26 cellular contexts compared by ENCODE assay signal in genomic region chr5:170337055-170337454, GRCh38. TPM values are rescaled to one million over a fixed set of nuclear protein-coding genes. Genes with fewer than 3 reads are reported as not detected.
DNase-seq lines count a peak whose midpoint lies in the region; ATAC-seq, FAIRE-seq and TF ChIP-seq lines count a peak whose summit lies in the region.
"Had no signal": no experiment of that assay in that cellular context is flagged by ENCODE, and none has a peak within 500 bp of the region (broad histone marks: within the 10 kb centered on the region; RNA-seq: fewer than 3 reads in every experiment).

No MANE protein-coding gene starts in this region.

- H3K27me3 ChIP-seq in right lobe of liver (no peaks in the 10 kb centered on the region), HepG2 (ENCODE audit: control insufficient read depth in 1 of 2, insufficient read depth in 2 of 2, low read length in 2 of 2) (peaks cover 1 to 3% of the 10 kb centered on the region in 2 experiments; a peak in 2 of 5 replicates), upper lobe of right lung (no peaks in the 10 kb centered on the region)
- H3K27me3 ChIP-seq: adrenal gland, esophagus squamous epithelium, gastrocnemius medialis, transverse colon had no signal

- intact Hi-C loops in right lobe of liver (cut with DNase I) (no loop called here), HepG2 (cut with micrococcal nuclease; ENCODE audit: unreplicated experiment) (no loop called here), upper lobe of right lung (cut with DNase I) (no loop called here)
- intact Hi-C loops in dendritic cell treated with granulocyte-macrophage colony-stimulating factor and Interleukin-4, amounts not matched to agents 40 ng/mL and 50 ng/mL, for 4 days (cut with micrococcal nuclease): no loop called here

- H3K36me3 Mint-ChIP-seq in dendritic cell treated with granulocyte-macrophage colony-stimulating factor and Interleukin-4, amounts not matched to agents 40 ng/mL and 50 ng/mL, for 4 days (ENCODE audit: low read depth): no peaks in the 10 kb centered on the region

- peak overlapping the region; percentile 62 for H3K27ac Mint-ChIP-seq in dendritic cell treated with granulocyte-macrophage colony-stimulating factor and Interleukin-4, amounts not matched to agents 40 ng/mL and 50 ng/mL, for 4 days
- H3K27ac Mint-ChIP-seq: endodermal cell had no signal

- ATAC-seq in right lobe of liver: peak; percentile 16 to 48 (median 38)
- ATAC-seq in HepG2: no peak
- ATAC-seq in upper lobe of right lung: peak; percentile 20
- ATAC-seq: activated T-helper 17 cell treated with anti-CD3 and anti-CD28 coated beads, Interleukin-2, amount 50 U/mL, for 72 hours; gastrocnemius medialis; GM12878 had no signal

- H3K36me3 ChIP-seq in right lobe of liver (no peaks in the 10 kb centered on the region), HepG2 (replicated peaks in 1 of 2; ENCODE audit: control insufficient read depth in 1 of 2, insufficient read depth in 2 of 2, low read length in 2 of 2) (no peaks in the 10 kb centered on the region), upper lobe of right lung (no peaks in the 10 kb centered on the region)
- H3K36me3 ChIP-seq: adrenal gland, esophagus squamous epithelium, gastrocnemius medialis, transverse colon had no signal

- WGBS in right lobe of liver (ENCODE audit: insufficient coverage, low coverage, low lambda C conversion rate, missing lambda C conversion rate): 16% methylated on average over 5 of the region's 5 CpGs
- 0% methylated on average over 5 of the region's 5 CpGs for WGBS in HepG2 (ENCODE audit: low lambda C conversion rate)

- H3K4me1 ChIP-seq in right lobe of liver (no peaks in the 10 kb centered on the region), HepG2 (ENCODE audit: insufficient read depth, low read length) (no peaks in the 10 kb centered on the region), upper lobe of right lung (peaks cover 31% of the 10 kb centered on the region)
- H3K4me1 ChIP-seq: adrenal gland, gastrocnemius medialis had no signal

- TF ChIP-seq CTCF in right lobe of liver (IDR thresholded peaks at IDR 0.05) (no peak), HepG2 (CRISPR knock-in tag; IDR thresholded peaks at IDR 0.05) (no peak), upper lobe of right lung (IDR thresholded peaks at IDR 0.05) (no peak)

- H3K4me3 ChIP-seq in right lobe of liver: no peak overlapping the region
- no peak overlapping the region for H3K4me3 ChIP-seq in HepG2 (replicated peaks in 1 of 3; ENCODE audit: insufficient read depth in 1 of 3, low read depth in 2 of 3, low read length in 3 of 3)
- no peak overlapping the region for H3K4me3 ChIP-seq in upper lobe of right lung
- H3K4me3 ChIP-seq: adrenal gland, esophagus squamous epithelium, gastrocnemius medialis, GM12878, lung, transverse colon had no signal

- H3K4me2 ChIP-seq in HepG2 (ENCODE audit: low read depth, low read length): no peak overlapping the region

- H3K4me1 Mint-ChIP-seq in dendritic cell treated with granulocyte-macrophage colony-stimulating factor and Interleukin-4, amounts not matched to agents 40 ng/mL and 50 ng/mL, for 4 days (ENCODE audit: low read depth): peaks cover 3% of the 10 kb centered on the region

- H4K20me1 ChIP-seq in HepG2 (ENCODE audit: insufficient read depth, low read length): no peaks in the 10 kb centered on the region

- no peaks in the 10 kb centered on the region for H3K9me3 ChIP-seq in right lobe of liver
- no peaks in the 10 kb centered on the region for H3K9me3 ChIP-seq in HepG2 (ENCODE audit: low read length)
- H3K9me3 ChIP-seq in upper lobe of right lung: no peaks in the 10 kb centered on the region
- H3K9me3 ChIP-seq: adrenal gland, esophagus squamous epithelium, gastrocnemius medialis, transverse colon had no signal

- peak overlapping the region; percentile 30 for H3K4me3 Mint-ChIP-seq in dendritic cell treated with granulocyte-macrophage colony-stimulating factor and Interleukin-4, amounts not matched to agents 40 ng/mL and 50 ng/mL, for 4 days
- H3K4me3 Mint-ChIP-seq: activated T-helper 17 cell treated with anti-CD3 and anti-CD28 coated beads, Interleukin-2, amount 50 U/mL, for 72 hours; endodermal cell had no signal

- no peak overlapping the region for H2AFZ ChIP-seq in HepG2 (ENCODE audit: low read length)

- TF ChIP-seq POLR2A in right lobe of liver (IDR thresholded peaks at IDR 0.05) (no peak), HepG2 (IDR thresholded peaks at IDR 0.05; ENCODE audit: insufficient read depth in 1 of 2, low read depth in 2 of 2, low read length in 2 of 2) (no peak)

- TF ChIP-seq EP300 in HepG2 (IDR thresholded peaks at IDR 0.05; ENCODE audit: low read depth in 2 of 2, low read length in 2 of 2) (no peak), HepG2 (CRISPR knock-in tag; IDR thresholded peaks at IDR 0.05; ENCODE audit: borderline replicate concordance) (no peak)

- H3K9me3 Mint-ChIP-seq in dendritic cell treated with granulocyte-macrophage colony-stimulating factor and Interleukin-4, amounts not matched to agents 40 ng/mL and 50 ng/mL, for 4 days: no peaks in the 10 kb centered on the region
- H3K9me3 Mint-ChIP-seq: activated T-helper 17 cell treated with anti-CD3 and anti-CD28 coated beads, Interleukin-2, amount 50 U/mL, for 72 hours had no signal

- in situ Hi-C loops in HepG2 (cut with HindIII; ENCODE audit: extremely low pct_ligation_motif_present, low pct_unique_long_range_greater_than_20kb): no loop called here

- no peak overlapping the region for H3K9ac ChIP-seq in HepG2 (ENCODE audit: insufficient read depth, low read depth, low read length)

- no peak for DNase-seq in right lobe of liver
- no peak for DNase-seq in HepG2 (ENCODE audit: low spot score)
- peak; percentile 9 to 15 for DNase-seq in Kasumi-1 (lab: John Stamatoyannopoulos, UW)
- no peak for DNase-seq in upper lobe of right lung
- no peak for DNase-seq in hippocampal formation (lab: John Stamatoyannopoulos, UW)
- DNase-seq in HTR-8/SVneo (ENCODE audit: insufficient read length, low spot score): no peak
- DNase-seq in DMS 273 (lab: John Stamatoyannopoulos, UW; ENCODE audit: unreplicated experiment): no peak
- DNase-seq: activated CD4-positive, CD25-positive, alpha-beta regulatory T cell; DMS79 treated with DMSO at 0.1 percent for 48 hours; endodermal cell; esophagus squamous epithelium; gastrocnemius medialis; islet precursor cell; NCI-H1417 treated with DMSO at 0.1 percent for 48 hours; NCI-H2107; NCI-H524; stimulated activated CD4-positive, alpha-beta T cell treated with anti-CD3 and anti-CD28 coated beads, Interleukin-4, amount 100 ng/mL, for 4 hours; transverse colon had no signal

- no TSS peak for BruUV-seq in HepG2 (replicated peaks; lab: Mats Ljungman, UMichigan)

- H3K27ac ChIP-seq in right lobe of liver: no peak overlapping the region
- no peak overlapping the region for H3K27ac ChIP-seq in HepG2 (ENCODE audit: extremely low read length, insufficient read depth, low read length)
- H3K27ac ChIP-seq in upper lobe of right lung: no peak overlapping the region
- H3K27ac ChIP-seq: adrenal gland, esophagus squamous epithelium, gastrocnemius medialis, transverse colon had no signal

- H3K27me3 Mint-ChIP-seq in dendritic cell treated with granulocyte-macrophage colony-stimulating factor and Interleukin-4, amounts not matched to agents 40 ng/mL and 50 ng/mL, for 4 days: peaks cover 2% of the 10 kb centered on the region
- H3K27me3 Mint-ChIP-seq: activated T-helper 17 cell treated with anti-CD3 and anti-CD28 coated beads, Interleukin-2, amount 50 U/mL, for 72 hours had no signal

- CTCF ChIA-PET in HepG2 (lab: Yijun Ruan, JAX; ENCODE audit: low intra/inter-chr PET ratio, low total read pairs): no interaction called here

- no peak for TF ChIP-seq RAD21 in HepG2 (CRISPR knock-in tag; IDR thresholded peaks at IDR 0.05)

- FAIRE-seq in HepG2 (lab: Jason Lieb, UNC): no peak
- no peak for FAIRE-seq in HTR-8/SVneo (lab: Jason Lieb, UNC)
- FAIRE-seq: colon, GM12878 had no signal

- POLR2A ChIA-PET in HepG2 (lab: Yijun Ruan, JAX): no interaction called here

- H3K79me2 ChIP-seq in HepG2 (ENCODE audit: insufficient read depth, low read length): no peaks in the 10 kb centered on the region

RNA-seq across cellular contexts. Expression of gene LCP2, which starts 39.5 kb away (rescaled TPM):
- total RNA-seq in right lobe of liver (10 to 100 TPM in 3 of 6 experiments, 1 to 10 TPM in 3; 4.4 to 20.5 (median 10.1) TPM), HepG2 (2016; rRNA removed; fragmentation: Illumina TruSeq; extraction: Trizol) (not detected in 2 replicates), upper lobe of right lung (83.1 TPM)
- total RNA-seq in HepG2 (2016; cell fraction: cytosol; rRNA removed; fragmentation: Illumina TruSeq; extraction: Trizol; ENCODE audit: low read depth): not detected in 2 replicates
- not detected in 2 replicates for total RNA-seq in HepG2 (2016; cell fraction: insoluble cytoplasmic fraction; rRNA removed; fragmentation: Illumina TruSeq; extraction: Trizol)
- not detected in 2 replicates for total RNA-seq in HepG2 (2016; cell fraction: membrane; rRNA removed; fragmentation: Illumina TruSeq; extraction: Trizol)
- total RNA-seq in HepG2 (2016; cell fraction: nucleus; rRNA removed; fragmentation: Illumina TruSeq; extraction: Trizol): not detected in 2 replicates
- not detected in 2 replicates for polyA plus RNA-seq in HepG2 (2011; rRNA removed)
- polyA plus RNA-seq in HepG2 (2011; cell fraction: cytosol; rRNA removed): not detected in 2 replicates
- polyA plus RNA-seq in HepG2 (2011; cell fraction: nucleus; rRNA removed): not detected in 2 replicates
- polyA plus RNA-seq in HepG2 (2012): not detected in 2 replicates
- not detected in 2 replicates for polyA plus RNA-seq in HepG2 (2016; cell fraction: cytosol; fragmentation: Illumina TruSeq; extraction: Trizol; ENCODE audit: low read depth)
- not detected in 2 replicates for polyA plus RNA-seq in HepG2 (2016; cell fraction: insoluble cytoplasmic fraction; fragmentation: Illumina TruSeq; extraction: Trizol; ENCODE audit: low read depth)
- polyA plus RNA-seq in HepG2 (2016; cell fraction: membrane; fragmentation: Illumina TruSeq; extraction: Trizol; ENCODE audit: low read depth): not detected in 2 replicates
- polyA plus RNA-seq in HepG2 (2016; cell fraction: nucleus; fragmentation: Illumina TruSeq; extraction: Trizol; ENCODE audit: insufficient read depth, low read depth): not detected in 2 replicates
- 0.10 and 0.21 TPM in 2 replicates for polyA minus RNA-seq in HepG2 (2011; rRNA and poly(A)+ RNA removed; ENCODE audit: low replicate concordance)
- not detected in 2 replicates for polyA minus RNA-seq in HepG2 (2011; cell fraction: cytosol; rRNA and poly(A)+ RNA removed)
- not detected in 2 replicates for polyA minus RNA-seq in HepG2 (2011; cell fraction: nucleus; rRNA and poly(A)+ RNA removed)

RNA-seq across cellular contexts. Expression of gene KCNMB1, which starts 52.1 kb away (rescaled TPM):
- total RNA-seq in right lobe of liver: under 1 TPM in 5 of 6 experiments, not detected in 1; 0.10 to 0.27 (median 0.25) TPM
- not detected in 2 replicates for total RNA-seq in HepG2 (2016; rRNA removed; fragmentation: Illumina TruSeq; extraction: Trizol)
- total RNA-seq in HepG2 (2016; cell fraction: cytosol; rRNA removed; fragmentation: Illumina TruSeq; extraction: Trizol; ENCODE audit: low read depth): not detected in 2 replicates
- not detected in 2 replicates for total RNA-seq in HepG2 (2016; cell fraction: insoluble cytoplasmic fraction; rRNA removed; fragmentation: Illumina TruSeq; extraction: Trizol)
- total RNA-seq in HepG2 (2016; cell fraction: membrane; rRNA removed; fragmentation: Illumina TruSeq; extraction: Trizol): not detected in 2 replicates
- not detected in 2 replicates for total RNA-seq in HepG2 (2016; cell fraction: nucleus; rRNA removed; fragmentation: Illumina TruSeq; extraction: Trizol)
- not detected in 2 replicates for polyA plus RNA-seq in HepG2 (2011; rRNA removed)
- polyA plus RNA-seq in HepG2 (2011; cell fraction: cytosol; rRNA removed): not detected in 2 replicates
- polyA plus RNA-seq in HepG2 (2011; cell fraction: nucleus; rRNA removed): not detected in 2 replicates
- not detected in 2 replicates for polyA plus RNA-seq in HepG2 (2012)
- polyA plus RNA-seq in HepG2 (2016; cell fraction: cytosol; fragmentation: Illumina TruSeq; extraction: Trizol; ENCODE audit: low read depth): not detected in 2 replicates
- polyA plus RNA-seq in HepG2 (2016; cell fraction: insoluble cytoplasmic fraction; fragmentation: Illumina TruSeq; extraction: Trizol; ENCODE audit: low read depth): not detected in 2 replicates
- polyA plus RNA-seq in HepG2 (2016; cell fraction: membrane; fragmentation: Illumina TruSeq; extraction: Trizol; ENCODE audit: low read depth): not detected in 2 replicates
- polyA plus RNA-seq in HepG2 (2016; cell fraction: nucleus; fragmentation: Illumina TruSeq; extraction: Trizol; ENCODE audit: insufficient read depth, low read depth): not detected in 2 replicates
- not detected in 2 replicates for polyA minus RNA-seq in HepG2 (2011; rRNA and poly(A)+ RNA removed; ENCODE audit: low replicate concordance)
- not detected in 2 replicates for polyA minus RNA-seq in HepG2 (2011; cell fraction: cytosol; rRNA and poly(A)+ RNA removed)
- not detected in 2 replicates for polyA minus RNA-seq in HepG2 (2011; cell fraction: nucleus; rRNA and poly(A)+ RNA removed)
- total RNA-seq in upper lobe of right lung: 1.5 TPM
- total RNA-seq: activated CD8-positive, alpha-beta memory T cell treated with anti-CD3 and anti-CD28 coated beads for 36 hours; activated T-helper 17 cell treated with anti-CD3 and anti-CD28 coated beads, Interleukin-2, amount 50 U/mL, for 72 hours; RPMI7951 had no signal

Comparison
In these comparisons a context has a peak if more than half of its experiments do, and no peak if none do; other contexts are left out.
1. RNA of gene LCP2, which starts 39.5 kb away (total RNA-seq): 83.1 TPM in upper lobe of right lung (single experiment) and 4.4 to 20.5 TPM in right lobe of liver; not detected in HepG2; every median in the first group is over 4 times any median in the second.
2. DNase-seq: peak in Kasumi-1 (2 of 2); none in right lobe of liver (0 of 3), HepG2 (single experiment), upper lobe of right lung (single experiment), hippocampal formation (0 of 2), HTR-8/SVneo (single experiment) and DMS 273 (single experiment).